Comparison of ENCODE assay signal across 11 cellular contexts in the genomic region with DNA sequence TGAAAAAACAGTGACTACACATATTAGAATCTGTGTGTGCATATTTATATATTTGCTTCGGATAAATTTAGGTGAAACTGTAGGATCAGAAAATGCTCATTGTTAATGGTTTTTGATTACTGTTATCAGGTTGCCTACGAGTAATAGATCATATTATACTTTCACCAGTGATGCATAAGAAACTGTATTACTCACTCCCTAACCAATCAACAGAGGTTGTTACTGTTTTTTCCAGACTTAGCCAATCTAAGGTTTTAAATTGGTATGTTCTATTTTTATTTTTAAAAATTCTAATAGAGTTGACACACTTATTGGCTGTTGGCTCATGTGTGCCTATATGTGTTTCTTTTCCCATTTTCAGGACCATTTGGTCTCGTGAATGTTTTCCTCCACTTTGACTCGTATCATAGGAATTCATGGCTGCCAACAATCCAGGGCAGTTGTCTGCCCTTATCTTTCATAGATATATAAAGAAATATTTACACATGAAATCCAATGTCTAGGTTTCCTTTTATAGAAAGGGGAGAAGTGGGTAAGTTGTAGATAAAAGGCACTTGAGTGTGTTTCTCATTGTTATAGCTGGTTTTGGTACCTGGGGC. TPM values are rescaled to one million over a fixed set of nuclear protein-coding genes. Genes with fewer than 3 reads are reported as not detected.
A peak's percentile ranks its signal among the peaks of the same experiment; 100 is the strongest.
DNase-seq lines count a peak whose midpoint lies in the region; ATAC-seq, FAIRE-seq and TF ChIP-seq lines count a peak whose summit lies in the region.
"Had no signal": no experiment of that assay in that cellular context is flagged by ENCODE, and none has a peak within 500 bp of the region (broad histone marks: within the 10 kb centered on the region; RNA-seq: fewer than 3 reads in every experiment).

No MANE protein-coding gene starts in this region.

- H2AK5ac ChIP-seq in IMR-90 (ENCODE audit: low read depth, low read length), result no peak overlapping the region

- no peaks in the 10 kb centered on the region for H4K20me1 ChIP-seq in IMR-90 (ENCODE audit: insufficient read depth, low read length)

- 0 out of 2 replicates have a peak, but pooled peaks cover 2% of the 10 kb centered on the region for H3K9me1 ChIP-seq in IMR-90 (ENCODE audit: insufficient read depth, low read length)

- H2BK20ac ChIP-seq in IMR-90 (ENCODE audit: low read depth, low read length), result no peak overlapping the region

- peaks cover 10% of the 10 kb centered on the region for H3K36me3 ChIP-seq in IMR-90 (ENCODE audit: control insufficient read depth, insufficient read depth, low read length)

- in situ Hi-C loops in IMR-90 (cut with MboI; ENCODE audit: low sequenced_read_pairs), result no loop called here

- H4K5ac ChIP-seq in IMR-90 (ENCODE audit: low read depth, low read length), result no peak overlapping the region

- H3K4me2 ChIP-seq in A549, result peak overlapping the region; percentile 14
- H3K4me2 ChIP-seq in IMR-90 (ENCODE audit: low read depth, low read length), result peak overlapping the region; percentile 13; the same call in 1 of the 2 replicates

- H4K91ac ChIP-seq in IMR-90 (ENCODE audit: insufficient read depth, low read depth, low read length), result no peak overlapping the region

- H3K23ac ChIP-seq in IMR-90 (ENCODE audit: low read depth, low read length), result no peak overlapping the region

- H3K4me1 ChIP-seq in A549 (peaks cover 15% of the 10 kb centered on the region), IMR-90 (ENCODE audit: control insufficient read depth, insufficient read depth, low read length) (no peaks in the 10 kb centered on the region; the same call in 1 of the 2 replicates)

- no peak overlapping the region for H2BK5ac ChIP-seq in IMR-90 (ENCODE audit: low read depth, low read length, poor library complexity, severe bottlenecking)

- H2BK15ac ChIP-seq in IMR-90 (ENCODE audit: low read depth, low read length), result no peak overlapping the region

- WGBS in A549 (ENCODE audit: missing lambda C conversion rate), result 75% methylated on average over 4 of the region's 4 CpGs
- no CpG with 5 or more reads among the region's 4 CpGs for WGBS in IMR-90 (ENCODE audit: extremely low coverage in 2 of 2, insufficient read length in 1 of 2), 2 experiments
- 84 to 96% methylated on average over 4 of the region's 4 CpGs for WGBS in lower leg skin, 2 donors

- intact Hi-C loops in IMR-90 (cut with micrococcal nuclease), result no loop called here
- intact Hi-C loops in lower leg skin (cut with DNase I; ENCODE audit: low total_unique reads), result no loop called here

- DNase-seq in A549 (ENCODE audit: low read depth in 1 of 2, low spot score in 1 of 2) (no peak), IMR-90 (peak; percentile 59), astrocyte of the hippocampus (ENCODE audit: low read depth, low spot score) (peak; percentile 33), glomerular visceral epithelial cell (ENCODE audit: extremely low spot score) (peak; percentile 20), iPS-NIHi11 (ENCODE audit: low spot score) (no peak), lower leg skin (ENCODE audit: low spot score in 2 of 2) (no peak)
- DNase-seq: activated B cell treated with CpG ODN at 0.5 μM for 24 hours; activated naive CD4-positive, alpha-beta T cell treated with anti-CD3 and anti-CD28 coated beads, Interleukin-2, amount 50 U/mL, for 16 hours; naive thymus-derived CD8-positive, alpha-beta T cell had no signal

- peak in 1 of 2 experiments; percentile 59; a peak in 3 of 6 replicates for ATAC-seq in A549
- ATAC-seq in IMR-90 (ENCODE audit: low read depth), result peak; percentile 70
- no peak for ATAC-seq in HG03196 (IDR thresholded peaks at IDR 0.05; ENCODE audit: unreplicated experiment)
- ATAC-seq in GM21528 (IDR thresholded peaks at IDR 0.05; ENCODE audit: low FRiP score, unreplicated experiment), result no peak
- ATAC-seq: naive thymus-derived CD8-positive, alpha-beta T cell had no signal

- CTCF ChIA-PET in A549 (lab: Yijun Ruan, JAX) (interaction anchor here (1.0 to 3.5 kb wide), 6 partner anchors 8 to 752 kb away, joined by 3 to 34 read pairs (median 4); no protein-coding TSS in a partner anchor), IMR-90 (lab: Yijun Ruan, JAX) (interaction anchor here (2.3 kb wide), 1 partner anchor 7 kb away, joined by 5 read pairs; no protein-coding TSS in a partner anchor)

- dilution Hi-C loops in IMR-90 (cut with HindIII; ENCODE audit: low sequenced_read_pairs, unreplicated experiment), result no loop called here

- H3K4ac ChIP-seq in IMR-90 (ENCODE audit: low read depth, low read length), result no peak overlapping the region

- H3K4me3 ChIP-seq in A549 (no peak overlapping the region), IMR-90 (ENCODE audit: insufficient read depth, low read depth, low read length) (no peak overlapping the region), lower leg skin (ENCODE audit: low read depth, poor library complexity, severe bottlenecking) (no peak overlapping the region)

- H4K8ac ChIP-seq in IMR-90 (ENCODE audit: low read depth in 2 of 2, low read length in 2 of 2), result no peak overlapping the region

- H2BK120ac ChIP-seq in IMR-90 (ENCODE audit: low read depth, low read length), result no peak overlapping the region

- no peak overlapping the region for H3K9ac ChIP-seq in IMR-90 (ENCODE audit: low read depth, low read length)

- TF ChIP-seq RAD21 in A549 (conservative IDR thresholded peaks at IDR 0.05 in 1 of 2, IDR thresholded peaks at IDR 0.05 in 1 of 2) (no peak), IMR-90 (IDR thresholded peaks at IDR 0.05; ENCODE audit: low read length) (no peak)

- TF ChIP-seq EP300 in A549 (IDR thresholded peaks at IDR 0.05), result no peak

- no peaks in the 10 kb centered on the region for H3K27me3 ChIP-seq in IMR-90 (ENCODE audit: control insufficient read depth, insufficient read depth, low read length)

- H2AFZ ChIP-seq in IMR-90 (replicated peaks; ENCODE audit: low read length, poor library complexity), result no peak overlapping the region

- no peak for TF ChIP-seq CTCF in A549 (IDR thresholded peaks at IDR 0.05)
- TF ChIP-seq CTCF in IMR-90 (conservative IDR thresholded peaks at IDR 0.05; ENCODE audit: low read depth, low read length), result no peak
- TF ChIP-seq CTCF in lower leg skin (IDR thresholded peaks at IDR 0.05), result no peak

- H3K27ac ChIP-seq in A549 (no peak overlapping the region), IMR-90 (ENCODE audit: insufficient read depth, low read length) (no peak overlapping the region)

- no peak overlapping the region for H3K14ac ChIP-seq in IMR-90 (replicated peaks; ENCODE audit: low read depth, low read length)

- BruUV-seq in IMR-90 (replicated peaks; lab: Mats Ljungman, UMichigan), result no TSS peak

- no peak overlapping the region for H2AK9ac ChIP-seq in IMR-90 (replicated peaks; ENCODE audit: low read depth, low read length, poor library complexity)

- no peak overlapping the region; the same call in 1 of the 2 replicates for H3K18ac ChIP-seq in IMR-90 (ENCODE audit: low read depth, low read length)

- H3K79me1 ChIP-seq in IMR-90 (ENCODE audit: low read depth in 1 of 2, low read length in 2 of 2), result peaks cover 10 to 15% of the 10 kb centered on the region in 2 experiments

- no peak for FAIRE-seq in A549 (lab: Jason Lieb, UNC)

- no peak overlapping the region for H3K56ac ChIP-seq in IMR-90 (ENCODE audit: extremely low read depth, insufficient read depth, low read length)

- POLR2A ChIA-PET in A549 (lab: Yijun Ruan, JAX) (no interaction called here), IMR-90 (lab: Charles Lee; ENCODE audit: unreplicated experiment) (no interaction called here)

- no peak for TF ChIP-seq POLR2A in A549 (IDR thresholded peaks at IDR 0.05; ENCODE audit: low read length)
- TF ChIP-seq POLR2A in IMR-90 (IDR thresholded peaks at IDR 0.05; ENCODE audit: low read depth, low read length), result no peak
- no peak for TF ChIP-seq POLR2A in lower leg skin (IDR thresholded peaks at IDR 0.05)

- H3K9me3 ChIP-seq in A549 (no peaks in the 10 kb centered on the region), IMR-90 (ENCODE audit: control insufficient read depth, insufficient read depth, low read length) (no peaks in the 10 kb centered on the region)

TF ChIP-seq in A549, 52 proteins besides CTCF, POLR2A, EP300 and RAD21:
- TF ChIP-seq SMC3 (IDR thresholded peaks at IDR 0.05) (no peak), NPAS2 (CRISPR knock-in tag; IDR thresholded peaks at IDR 0.05; ENCODE audit: borderline replicate concordance) (no peak), FOSL2 (IDR thresholded peaks at IDR 0.05) (no peak), FOSL2 (CRISPR knock-in tag; IDR thresholded peaks at IDR 0.05) (0 out of 2 replicates have a peak, but pooled peaks have one; percentile 18)

TF ChIP-seq in IMR-90, 13 proteins besides CTCF, POLR2A, EP300 and RAD21:
- peak; percentile 58; the same call in 1 of the 2 replicates for TF ChIP-seq BHLHE40 (IDR thresholded peaks at IDR 0.05; ENCODE audit: low read depth, low read length)
- TF ChIP-seq CEBPB (IDR thresholded peaks at IDR 0.05; ENCODE audit: low read depth, low read length), result 0 out of 2 replicates have a peak, but pooled peaks have one; percentile 8
- no peak for TF ChIP-seq NFE2L2 (IDR thresholded peaks at IDR 0.05; ENCODE audit: low read depth, low read length)
- TF ChIP-seq, protein P1, sequence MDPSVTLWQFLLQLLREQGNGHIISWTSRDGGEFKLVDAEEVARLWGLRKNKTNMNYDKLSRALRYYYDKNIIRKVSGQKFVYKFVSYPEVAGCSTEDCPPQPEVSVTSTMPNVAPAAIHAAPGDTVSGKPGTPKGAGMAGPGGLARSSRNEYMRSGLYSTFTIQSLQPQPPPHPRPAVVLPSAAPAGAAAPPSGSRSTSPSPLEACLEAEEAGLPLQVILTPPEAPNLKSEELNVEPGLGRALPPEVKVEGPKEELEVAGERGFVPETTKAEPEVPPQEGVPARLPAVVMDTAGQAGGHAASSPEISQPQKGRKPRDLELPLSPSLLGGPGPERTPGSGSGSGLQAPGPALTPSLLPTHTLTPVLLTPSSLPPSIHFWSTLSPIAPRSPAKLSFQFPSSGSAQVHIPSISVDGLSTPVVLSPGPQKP (IDR thresholded peaks at IDR 0.05; ENCODE audit: borderline replicate concordance, low read depth, low read length), result no peak

RNA-seq across cellular contexts. Expression of a gene that starts 59.2 kb away (rescaled TPM):
- 52.4 and 148 TPM in 2 replicates for polyA plus RNA-seq in A549 (2011; rRNA removed)
- 13.1 and 14.9 TPM in 2 replicates for polyA plus RNA-seq in A549 (2012; cell fraction: cytosol; rRNA removed)
- polyA plus RNA-seq in A549 (2012; cell fraction: nucleus; rRNA removed), result 50.4 and 77.3 TPM in 2 replicates
- polyA plus RNA-seq in A549 (2017; fragmentation: RNase III; extraction: RNeasy Plus Mini Kit Qiagen cat#74134 plus additional on column Dnase treatment), result 70.9 to 84.4 TPM (median 72.9 TPM) in 3 replicates
- 154 and 160 TPM in 2 replicates for polyA minus RNA-seq in A549 (2011; rRNA and poly(A)+ RNA removed)
- total RNA-seq in IMR-90 (2012; rRNA removed), result 209 and 276 TPM in 2 replicates
- 50.9 and 60.5 TPM in 2 replicates for polyA plus RNA-seq in IMR-90 (2012; rRNA removed)
- polyA plus RNA-seq in IMR-90 (2012; cell fraction: cytosol; rRNA removed), result 4.1 and 7.7 TPM in 2 replicates
- 16.9 and 102 TPM in 2 replicates for polyA plus RNA-seq in IMR-90 (2012; cell fraction: nucleus; rRNA removed; ENCODE audit: low replicate concordance)
- 10 to 100 TPM in 3 of 4 donors, 1 to 10 TPM in 1; 9.4 to 17.3 (median 13.5) TPM for total RNA-seq in lower leg skin
- polyA plus RNA-seq: naive thymus-derived CD8-positive, alpha-beta T cell had no signal

Comparison
In these comparisons a context has a peak if more than half of its experiments do, and no peak if none do; other contexts are left out.
1. DNase-seq: peak in IMR-90 (single experiment), astrocyte of the hippocampus (single experiment) and glomerular visceral epithelial cell (single experiment); none in A549 (0 of 2), iPS-NIHi11 (single experiment) and lower leg skin (0 of 2).
2. RNA of a gene that starts 59.2 kb away (total RNA-seq): 209 to 276 TPM in IMR-90; 9.4 to 17.3 TPM in lower leg skin; every median in the first group is over 10 times any median in the second.